In genomic region chr18:12839057-12839525, GRCh38 we compare ENCODE assay signal across 1 cellular context.
TF ChIP-seq lines count a peak whose summit lies in the region.

No MANE protein-coding gene starts in this region.

TF ChIP-seq in IMR-90, 13 proteins besides CTCF, POLR2A, EP300 and RAD21 (continued from another document):
- TF ChIP-seq CEBPB (IDR thresholded peaks at IDR 0.05; ENCODE audit: low read depth, low read length) (no peak), SMC3 (IDR thresholded peaks at IDR 0.05; ENCODE audit: low read depth, low read length) (no peak), RCOR1 (IDR thresholded peaks at IDR 0.05; ENCODE audit: insufficient replicate concordance, low read length) (no peak), FOS (IDR thresholded peaks at IDR 0.05; ENCODE audit: low read depth, low read length) (no peak)
